In the genomic region with DNA sequence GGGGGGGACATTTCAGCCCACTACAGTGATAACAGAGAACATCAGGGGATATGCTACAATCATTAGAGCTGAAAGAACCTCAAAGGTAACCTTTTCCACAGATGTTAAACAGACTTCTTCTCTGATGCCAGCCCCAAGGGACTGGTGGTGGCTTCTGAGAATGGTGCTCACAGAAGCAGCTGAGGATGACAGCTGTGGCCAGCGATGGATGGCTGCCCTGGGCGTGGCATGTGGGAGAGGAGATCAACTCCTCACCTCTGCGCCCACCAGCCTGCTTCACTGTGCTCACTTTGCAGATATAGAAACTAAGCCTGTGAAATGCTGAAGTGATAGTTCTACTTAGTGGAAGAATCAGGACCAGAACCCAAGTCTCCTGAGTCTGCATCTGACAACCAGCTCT, we compare ENCODE assay signal across 11 cellular contexts. TPM values are rescaled to one million over a fixed set of nuclear protein-coding genes. Genes with fewer than 3 reads are reported as not detected.
DNase-seq lines count a peak whose midpoint lies in the region; ATAC-seq and FAIRE-seq lines count a peak whose summit lies in the region.
"Had no signal": no experiment of that assay in that cellular context is flagged by ENCODE, and none has a peak within 500 bp of the region (broad histone marks: within the 10 kb centered on the region; RNA-seq: fewer than 3 reads in every experiment).

No MANE protein-coding gene starts in this region.

- H3K36me3 Mint-ChIP-seq in activated CD8-positive, alpha-beta memory T cell treated with anti-CD3 and anti-CD28 coated beads, Interleukin-2, amount 10 ng/mL, durations not matched to agents 7 days and 5 days = peaks cover 33% of the 10 kb centered on the region

- CTCF ChIA-PET in activated CD8-positive, alpha-beta memory T cell treated with anti-CD3 and anti-CD28 coated beads, Interleukin-2, amount 10 ng/mL, durations not matched to agents 7 days and 5 days (lab: Charles Lee) = no interaction called here

- H3K4me3 Mint-ChIP-seq in activated CD8-positive, alpha-beta memory T cell treated with anti-CD3 and anti-CD28 coated beads, Interleukin-2, amount 10 ng/mL, durations not matched to agents 7 days and 5 days = no peak overlapping the region
- H3K4me3 Mint-ChIP-seq: T-cell had no signal

- H3K27ac Mint-ChIP-seq in activated CD8-positive, alpha-beta memory T cell treated with anti-CD3 and anti-CD28 coated beads, Interleukin-2, amount 10 ng/mL, durations not matched to agents 7 days and 5 days = no peak overlapping the region
- H3K27ac Mint-ChIP-seq: T-cell had no signal

- no peaks in the 10 kb centered on the region for H3K27me3 Mint-ChIP-seq in activated CD8-positive, alpha-beta memory T cell treated with anti-CD3 and anti-CD28 coated beads, Interleukin-2, amount 10 ng/mL, durations not matched to agents 7 days and 5 days
- H3K27me3 Mint-ChIP-seq: T-cell had no signal

- H3K4me1 Mint-ChIP-seq in activated CD8-positive, alpha-beta memory T cell treated with anti-CD3 and anti-CD28 coated beads, Interleukin-2, amount 10 ng/mL, durations not matched to agents 7 days and 5 days = peaks cover 11% of the 10 kb centered on the region

- peaks cover 9% of the 10 kb centered on the region for H3K9me3 Mint-ChIP-seq in activated CD8-positive, alpha-beta memory T cell treated with anti-CD3 and anti-CD28 coated beads, Interleukin-2, amount 10 ng/mL, durations not matched to agents 7 days and 5 days (ENCODE audit: low read depth)

- peak; percentile 48 for DNase-seq in GM18507 (ENCODE audit: extremely low spot score, insufficient read length, low read depth)
- DNase-seq in activated CD4-positive, alpha-beta T cell treated with anti-CD3 and anti-CD28 coated beads for 4 hours = no peak
- DNase-seq in activated T-cell treated with anti-CD3 and anti-CD28 coated beads for 4 hours = no peak
- DNase-seq in activated CD8-positive, alpha-beta memory T cell treated with anti-CD3 and anti-CD28 coated beads, Interleukin-2, amount 10 ng/mL, durations not matched to agents 7 days and 5 days = no peak
- DNase-seq in COLO668 (lab: John Stamatoyannopoulos, UW; ENCODE audit: unreplicated experiment) = no peak
- DNase-seq: occipital lobe had no signal

- FAIRE-seq in GM18507 (lab: Jason Lieb, UNC) = peak; percentile 79
- FAIRE-seq: G401.6 had no signal

- ATAC-seq in GM21423 (IDR thresholded peaks at IDR 0.05; ENCODE audit: unreplicated experiment) = peak; percentile 86
- peak; percentile 88 for ATAC-seq in HG03280 (IDR thresholded peaks at IDR 0.05; ENCODE audit: unreplicated experiment)
- peak; percentile 58 for ATAC-seq in esophagus mucosa
- no peak for ATAC-seq in activated CD8-positive, alpha-beta memory T cell treated with anti-CD3 and anti-CD28 coated beads, Interleukin-2, amount 10 ng/mL, durations not matched to agents 7 days and 5 days

RNA-seq across cellular contexts. Expression of gene FOXN3, which starts 33.0 kb away (rescaled TPM):
- 40.5 TPM for total RNA-seq in esophagus mucosa
- total RNA-seq in activated CD8-positive, alpha-beta memory T cell treated with anti-CD3 and anti-CD28 coated beads, Interleukin-2, amount 10 ng/mL, durations not matched to agents 7 days and 5 days = 100 to 1,000 TPM in 1 of 2 experiments, 10 to 100 TPM in 1; 85.6 to 103 TPM
